ENCODE assay signal across 1 cellular context in genomic region chr1:207752456-207753132, GRCh38.
TF ChIP-seq lines count a peak whose summit lies in the region.

No MANE protein-coding gene starts in this region.

TF ChIP-seq in K562, 482 proteins besides CTCF, POLR2A, EP300 and RAD21 (continued from another document and continues in another):
- TF ChIP-seq HMBOX1 (IDR thresholded peaks at IDR 0.05) (no peak), ZNF212 (CRISPR knock-in tag; IDR thresholded peaks at IDR 0.05) (no peak), CBX5 (IDR thresholded peaks at IDR 0.05; ENCODE audit: borderline replicate concordance, low read depth) (no peak), SMARCC2 (IDR thresholded peaks at IDR 0.05; ENCODE audit: low read depth) (0 out of 2 replicates have a peak, but pooled peaks have one; percentile 58), DEAF1 (CRISPR knock-in tag; IDR thresholded peaks at IDR 0.05) (no peak), NCOA2 (IDR thresholded peaks at IDR 0.05; ENCODE audit: partially characterized antibody in 2 of 2) (no peak), ZNF445 (CRISPR knock-in tag; IDR thresholded peaks at IDR 0.05; ENCODE audit: low read depth) (no peak), KLF1 (tag; IDR thresholded peaks at IDR 0.05) (no peak), ZNF512 (tag; IDR thresholded peaks at IDR 0.05) (no peak), GABPA (tag; conservative IDR thresholded peaks at IDR 0.05; ENCODE audit: low read depth) (no peak), L3MBTL2 (IDR thresholded peaks at IDR 0.05) (no peak), BRF1 (IDR thresholded peaks at IDR 0.05; ENCODE audit: borderline replicate concordance, extremely low read depth, insufficient read length) (no peak), SNIP1 (IDR thresholded peaks at IDR 0.05; ENCODE audit: low read depth) (no peak), CREB1 (IDR thresholded peaks at IDR 0.05) (no peak), CREB1 (CRISPR knock-in tag; IDR thresholded peaks at IDR 0.05) (peak; percentile 2; the same call in 1 of the 2 replicates), ARNT (IDR thresholded peaks at IDR 0.05) (no peak), ZNF668 (CRISPR knock-in tag; IDR thresholded peaks at IDR 0.05) (no peak), SMAD1 (IDR thresholded peaks at IDR 0.05; ENCODE audit: low read depth, low read length, partially characterized antibody) (no peak), PCBP2 (IDR thresholded peaks at IDR 0.05; ENCODE audit: low read depth, low read length, poor library complexity, severe bottlenecking) (no peak), ID3 (CRISPR knock-in tag; IDR thresholded peaks at IDR 0.05) (no peak), ID3 (tag; IDR thresholded peaks at IDR 0.05) (peak; percentile 42; the same call in 1 of the 2 replicates), IFI16 (CRISPR knock-in tag; IDR thresholded peaks at IDR 0.05) (no peak), ZNF24 (IDR thresholded peaks at IDR 0.05) (no peak), HMGN3 (IDR thresholded peaks at IDR 0.05; ENCODE audit: borderline replicate concordance, extremely low read depth, insufficient read length, low read depth, low read length) (no peak), U2AF1 (optimal IDR thresholded peaks at IDR 0.05; ENCODE audit: low read depth, low read length) (no peak), MLLT1 (IDR thresholded peaks at IDR 0.05) (0 out of 4 replicates have a peak, but pooled peaks of 1 of the 2 experiments have one; percentile 0), E2F5 (CRISPR knock-in tag; IDR thresholded peaks at IDR 0.05) (peak; percentile 22; the same call in 1 of the 2 replicates), SMARCA4 (IDR thresholded peaks at IDR 0.05) (0 out of 2 replicates have a peak, but pooled peaks have one; percentile 28), ZNF778 (CRISPR knock-in tag; IDR thresholded peaks at IDR 0.05) (no peak), TGIF2 (CRISPR knock-in tag; IDR thresholded peaks at IDR 0.05) (no peak), TSHZ1 (CRISPR knock-in tag; IDR thresholded peaks at IDR 0.05) (no peak), MIER1 (IDR thresholded peaks at IDR 0.05; ENCODE audit: low read depth) (no peak), ZBTB26 (CRISPR knock-in tag; IDR thresholded peaks at IDR 0.05) (no peak), ZNF592 (IDR thresholded peaks at IDR 0.05) (no peak), NCOA4 (IDR thresholded peaks at IDR 0.05; ENCODE audit: partially characterized antibody) (no peak), NFRKB (IDR thresholded peaks at IDR 0.05; ENCODE audit: low read depth) (no peak), NELFE (IDR thresholded peaks at IDR 0.05; ENCODE audit: insufficient read depth, insufficient read length) (no peak), PRDM10 (IDR thresholded peaks at IDR 0.05; ENCODE audit: partially characterized antibody) (no peak), TCFL5 (CRISPR knock-in tag; conservative IDR thresholded peaks at IDR 0.05) (no peak), TCF7L2 (IDR thresholded peaks at IDR 0.05; ENCODE audit: low read depth, low read length) (no peak), CBFB (CRISPR knock-in tag; IDR thresholded peaks at IDR 0.05) (peak; percentile 61), ZNF766 (CRISPR knock-in tag; conservative IDR thresholded peaks at IDR 0.05) (no peak)
